In the genomic region with DNA sequence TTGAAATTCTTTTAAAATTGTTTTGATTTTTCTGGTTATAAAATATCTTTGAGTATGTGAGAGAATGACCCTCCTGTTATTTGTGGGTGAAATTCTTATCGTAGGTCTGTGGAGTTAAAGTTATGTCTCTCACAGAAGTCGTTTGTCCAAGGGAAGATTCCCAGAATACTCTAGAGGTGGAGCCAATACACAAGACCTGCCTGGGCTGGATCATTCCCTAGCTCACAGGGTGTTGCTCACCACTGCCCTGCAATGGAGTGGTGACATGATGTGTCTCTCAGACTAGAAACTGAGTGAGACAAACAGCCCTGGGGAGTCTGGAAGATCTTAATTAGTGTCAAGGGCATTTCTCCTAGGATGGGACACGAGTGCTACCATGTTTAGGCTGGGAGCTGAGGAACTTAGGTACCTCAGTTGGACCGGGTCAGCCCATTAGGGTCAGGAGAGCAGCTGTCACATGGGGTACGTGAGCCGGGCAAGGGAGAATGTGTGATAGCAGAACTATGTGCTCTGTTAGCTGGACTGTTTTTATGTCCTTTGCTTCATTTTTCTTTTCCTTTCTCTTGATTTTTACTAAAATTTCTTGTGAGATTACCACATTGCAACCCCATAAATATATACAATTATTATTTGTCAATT, we compare ENCODE assay signal across 1 cellular context.
TF ChIP-seq lines count a peak whose summit lies in the region.

No MANE protein-coding gene starts in this region.

TF ChIP-seq in IMR-90, 13 proteins besides CTCF, POLR2A, EP300 and RAD21 (continued from another document):
- TF ChIP-seq, protein P1, sequence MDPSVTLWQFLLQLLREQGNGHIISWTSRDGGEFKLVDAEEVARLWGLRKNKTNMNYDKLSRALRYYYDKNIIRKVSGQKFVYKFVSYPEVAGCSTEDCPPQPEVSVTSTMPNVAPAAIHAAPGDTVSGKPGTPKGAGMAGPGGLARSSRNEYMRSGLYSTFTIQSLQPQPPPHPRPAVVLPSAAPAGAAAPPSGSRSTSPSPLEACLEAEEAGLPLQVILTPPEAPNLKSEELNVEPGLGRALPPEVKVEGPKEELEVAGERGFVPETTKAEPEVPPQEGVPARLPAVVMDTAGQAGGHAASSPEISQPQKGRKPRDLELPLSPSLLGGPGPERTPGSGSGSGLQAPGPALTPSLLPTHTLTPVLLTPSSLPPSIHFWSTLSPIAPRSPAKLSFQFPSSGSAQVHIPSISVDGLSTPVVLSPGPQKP (IDR thresholded peaks at IDR 0.05; ENCODE audit: borderline replicate concordance, low read depth, low read length), result no peak
- TF ChIP-seq CEBPB (IDR thresholded peaks at IDR 0.05; ENCODE audit: low read depth, low read length), result no peak
